Comparison of ENCODE assay signal across 24 cellular contexts in the genomic region with DNA sequence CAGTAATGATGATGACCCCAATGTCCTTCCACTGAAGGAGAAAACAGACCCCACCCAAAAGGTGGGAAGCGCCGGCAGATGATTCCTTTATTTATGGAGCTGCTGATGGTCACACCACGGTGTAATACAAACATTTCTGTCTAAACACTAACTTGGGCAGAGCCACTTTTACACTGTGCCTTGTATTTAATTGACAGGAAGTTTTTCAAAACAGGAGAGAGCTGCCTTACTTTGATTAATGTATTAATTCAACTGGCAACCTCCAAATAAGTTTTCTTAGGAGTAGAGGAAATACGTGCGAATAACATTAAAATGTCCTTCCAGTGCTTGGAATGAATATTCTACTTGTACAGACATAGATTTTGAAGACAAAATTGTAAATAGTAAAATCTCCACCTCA.
"Had no signal": no experiment of that assay in that cellular context is flagged by ENCODE, and none has a peak within 500 bp of the region (broad histone marks: within the 10 kb centered on the region; RNA-seq: fewer than 3 reads in every experiment).

No MANE protein-coding gene starts in this region.

- DNase-seq: activated CD4-positive, alpha-beta memory T cell treated with anti-CD3 and anti-CD28 coated beads, Interleukin-2, amount 10 ng/mL, durations not matched to agents 7 days and 5 days; activated CD4-positive, alpha-beta T cell treated with anti-CD3 and anti-CD28 coated beads, Interleukin-2, amount 10 ng/mL, durations not matched to agents 24 days and 14 days; activated effector memory CD4-positive, alpha-beta T cell treated with Interleukin-2 at 50 U/mL for 16 hours; activated naive CD4-positive, alpha-beta T cell treated with anti-CD3 and anti-CD28 coated beads for 36 hours; activated naive CD8-positive, alpha-beta T cell treated with anti-CD3 and anti-CD28 coated beads, Interleukin-2, amount 10 ng/mL, durations not matched to agents 7 days and 5 days; activated T-cell treated with anti-CD3 and anti-CD28 coated beads, Interleukin-2, amount 50 U/mL, for 72 hours; amniotic stem cell; effector CD8-positive, alpha-beta T cell; gastrocnemius medialis; head of caudate nucleus; hypothalamus; left cardiac atrium; nephron progenitor cell; posterior cingulate gyrus; retina; stimulated activated CD4-positive, alpha-beta T cell treated with anti-CD3 and anti-CD28 coated beads, Interleukin-4, amount 100 ng/mL, for 24 hours; stimulated activated naive CD4-positive, alpha-beta T cell treated with Interleukin-2 at 50 U/mL for 16 hours; T-cell; upper lobe of right lung had no signal

- H3K36me3 Mint-ChIP-seq: activated naive CD8-positive, alpha-beta T cell treated with anti-CD3 and anti-CD28 coated beads, Interleukin-2, amount 10 ng/mL, durations not matched to agents 7 days and 5 days; memory B cell; T-cell had no signal

- H3K4me3 Mint-ChIP-seq: activated CD4-positive, alpha-beta memory T cell treated with anti-CD3 and anti-CD28 coated beads, Interleukin-2, amount 10 ng/mL, durations not matched to agents 7 days and 5 days; activated CD4-positive, alpha-beta T cell treated with anti-CD3 and anti-CD28 coated beads, Interleukin-2, amount 10 ng/mL, durations not matched to agents 24 days and 14 days; activated naive CD4-positive, alpha-beta T cell treated with anti-CD3 and anti-CD28 coated beads for 36 hours; activated naive CD8-positive, alpha-beta T cell treated with anti-CD3 and anti-CD28 coated beads, Interleukin-2, amount 10 ng/mL, durations not matched to agents 7 days and 5 days; activated T-cell treated with anti-CD3 and anti-CD28 coated beads, Interleukin-2, amount 50 U/mL, for 72 hours; memory B cell; nephron progenitor cell; T-cell; T-helper 2 cell treated with Interferon-gamma antibody and Interleukin-4, amounts not matched to agents 5 μg/mL and 100 μg/mL, for 36 hours had no signal

- H3K4me1 Mint-ChIP-seq: activated CD4-positive, alpha-beta memory T cell treated with anti-CD3 and anti-CD28 coated beads, Interleukin-2, amount 10 ng/mL, durations not matched to agents 7 days and 5 days; activated CD4-positive, alpha-beta T cell treated with anti-CD3 and anti-CD28 coated beads, Interleukin-2, amount 10 ng/mL, durations not matched to agents 24 days and 14 days had no signal

- H3K27ac ChIP-seq: upper lobe of right lung, VCaP had no signal

- H3K9me3 ChIP-seq: gastrocnemius medialis, upper lobe of right lung had no signal

- H3K9me3 Mint-ChIP-seq: activated CD4-positive, alpha-beta memory T cell treated with anti-CD3 and anti-CD28 coated beads, Interleukin-2, amount 10 ng/mL, durations not matched to agents 7 days and 5 days; activated CD4-positive, alpha-beta T cell treated with anti-CD3 and anti-CD28 coated beads, Interleukin-2, amount 10 ng/mL, durations not matched to agents 24 days and 14 days; activated naive CD4-positive, alpha-beta T cell treated with anti-CD3 and anti-CD28 coated beads for 36 hours; activated naive CD8-positive, alpha-beta T cell treated with anti-CD3 and anti-CD28 coated beads, Interleukin-2, amount 10 ng/mL, durations not matched to agents 7 days and 5 days; activated T-cell treated with anti-CD3 and anti-CD28 coated beads, Interleukin-2, amount 50 U/mL, for 72 hours; memory B cell; nephron progenitor cell; T-cell; T-helper 2 cell treated with Interferon-gamma antibody and Interleukin-4, amounts not matched to agents 5 μg/mL and 100 μg/mL, for 36 hours had no signal

- ATAC-seq: activated CD4-positive, CD25-positive, alpha-beta regulatory T cell treated with anti-CD3 and anti-CD28 coated beads, Interleukin-2, amount 50 U/mL, for 24 hours; activated T-cell treated with anti-CD3 and anti-CD28 coated beads, Interleukin-2, amount 50 U/mL, for 72 hours; gastrocnemius medialis; T-cell; upper lobe of right lung had no signal

- H3K4me3 ChIP-seq: gastrocnemius medialis, upper lobe of right lung had no signal

- FAIRE-seq: islet of Langerhans had no signal

- H3K27ac Mint-ChIP-seq: activated CD4-positive, alpha-beta memory T cell treated with anti-CD3 and anti-CD28 coated beads, Interleukin-2, amount 10 ng/mL, durations not matched to agents 7 days and 5 days; activated CD4-positive, alpha-beta T cell treated with anti-CD3 and anti-CD28 coated beads, Interleukin-2, amount 10 ng/mL, durations not matched to agents 24 days and 14 days; activated naive CD4-positive, alpha-beta T cell treated with anti-CD3 and anti-CD28 coated beads for 36 hours; activated naive CD8-positive, alpha-beta T cell treated with anti-CD3 and anti-CD28 coated beads, Interleukin-2, amount 10 ng/mL, durations not matched to agents 7 days and 5 days; activated T-cell treated with anti-CD3 and anti-CD28 coated beads, Interleukin-2, amount 50 U/mL, for 72 hours; memory B cell; nephron progenitor cell; T-cell; T-helper 2 cell treated with Interferon-gamma antibody and Interleukin-4, amounts not matched to agents 5 μg/mL and 100 μg/mL, for 36 hours had no signal
